Comparison of ENCODE assay signal across 7 cellular contexts in the genomic region with DNA sequence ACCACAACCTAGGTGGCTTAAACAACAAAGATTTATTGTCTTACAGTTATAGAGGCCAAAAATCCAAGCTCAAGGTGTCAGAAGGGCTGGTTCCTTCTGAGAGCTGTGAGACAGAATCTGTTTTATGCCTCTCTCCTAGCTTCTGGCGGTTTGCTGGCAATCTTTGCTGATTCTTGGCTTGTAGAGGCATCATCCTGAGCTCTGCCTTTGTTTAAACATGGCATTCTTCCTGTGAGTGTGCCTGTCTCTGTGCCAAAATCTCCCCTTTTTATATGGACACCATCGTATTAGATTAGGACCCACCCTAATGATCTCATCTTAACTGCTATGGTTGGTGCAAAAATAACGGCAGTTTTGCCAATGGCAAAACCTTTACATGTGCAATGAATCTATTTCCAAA.
"Had no signal": no experiment of that assay in that cellular context is flagged by ENCODE, and none has a peak within 500 bp of the region (broad histone marks: within the 10 kb centered on the region; RNA-seq: fewer than 3 reads in every experiment).

No MANE protein-coding gene starts in this region.

- DNase-seq: H9, HCEC 1CT, IMR-90 had no signal

- FAIRE-seq: H1, H54, HTR-8/SVneo had no signal

- H3K4me3 ChIP-seq: GM23338 had no signal
